Comparison of ENCODE assay signal across 1 cellular context in genomic region chr19:42116308-42117075, GRCh38.
TF ChIP-seq lines count a peak whose summit lies in the region.

No MANE protein-coding gene starts in this region.

TF ChIP-seq in HepG2, 621 proteins besides CTCF, POLR2A, EP300 and RAD21:
- TF ChIP-seq MEIS1 (CRISPR knock-in tag; IDR thresholded peaks at IDR 0.05; ENCODE audit: borderline replicate concordance) (no peak), ZNF629 (CRISPR knock-in tag; conservative IDR thresholded peaks at IDR 0.05) (peak; percentile 86)
